In the genomic region with DNA sequence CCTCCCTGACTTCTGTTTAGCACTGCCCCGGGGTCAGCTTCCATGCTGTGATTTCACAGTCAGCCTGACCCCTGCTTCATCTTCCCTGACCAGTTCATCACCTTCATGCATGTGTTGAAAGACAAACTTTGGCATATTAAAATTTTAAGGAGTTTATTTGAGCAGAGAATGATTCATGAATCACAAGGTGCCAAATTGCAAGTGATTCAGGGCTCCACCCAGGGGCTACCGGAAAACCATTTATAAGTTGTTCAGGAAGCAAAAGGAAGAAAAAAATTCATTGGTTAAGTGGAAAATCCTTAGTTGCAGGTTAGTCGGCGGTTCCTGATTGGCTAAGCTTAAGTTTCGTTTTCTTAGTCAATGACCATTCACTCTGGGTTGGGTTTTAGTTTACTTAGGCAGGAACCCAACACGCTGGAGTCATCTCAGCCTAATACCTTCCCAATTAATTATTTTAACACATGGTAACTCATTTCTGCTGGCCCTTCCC, we compare ENCODE assay signal across 13 cellular contexts. TPM values are rescaled to one million over a fixed set of nuclear protein-coding genes. Genes with fewer than 3 reads are reported as not detected.
DNase-seq lines count a peak whose midpoint lies in the region; ATAC-seq, FAIRE-seq and TF ChIP-seq lines count a peak whose summit lies in the region.
"Had no signal": no experiment of that assay in that cellular context is flagged by ENCODE, and none has a peak within 500 bp of the region (broad histone marks: within the 10 kb centered on the region; RNA-seq: fewer than 3 reads in every experiment).

No MANE protein-coding gene starts in this region.

- no peak for FAIRE-seq in astrocyte (lab: Jason Lieb, UNC)
- FAIRE-seq: G401.6 had no signal

- no peak overlapping the region for H3K9ac ChIP-seq in astrocyte (ENCODE audit: low read length)

- no peak overlapping the region for H2AFZ ChIP-seq in astrocyte (ENCODE audit: low read depth, low read length)

- no peak overlapping the region for H3K27ac Mint-ChIP-seq in astrocyte (ENCODE audit: unreplicated experiment)

- no peaks in the 10 kb centered on the region for H3K9me3 Mint-ChIP-seq in astrocyte (ENCODE audit: unreplicated experiment)

- no peak overlapping the region for H3K4me3 ChIP-seq in astrocyte (ENCODE audit: insufficient read depth, low read depth, low read length)

- TF ChIP-seq CTCF in astrocyte (IDR thresholded peaks at IDR 0.05; ENCODE audit: insufficient read depth, low read depth, low read length), result no peak

- H3K27me3 Mint-ChIP-seq in astrocyte (ENCODE audit: low read depth, unreplicated experiment), result peaks cover 50% of the 10 kb centered on the region

- H3K4me3 Mint-ChIP-seq in astrocyte (ENCODE audit: unreplicated experiment), result no peak overlapping the region

- H3K27me3 ChIP-seq in astrocyte (ENCODE audit: insufficient read depth, low read length), result peaks cover 25% of the 10 kb centered on the region

- H3K36me3 Mint-ChIP-seq in astrocyte (ENCODE audit: low read depth, unreplicated experiment), result no peaks in the 10 kb centered on the region

- no peak overlapping the region for H3K4me2 ChIP-seq in astrocyte (ENCODE audit: low read length)

- no peak overlapping the region for H3K27ac ChIP-seq in astrocyte (ENCODE audit: low read depth, low read length)

- H3K9me3 ChIP-seq in astrocyte (ENCODE audit: insufficient read depth, low read depth, low read length), result no peaks in the 10 kb centered on the region

- no peaks in the 10 kb centered on the region for H3K79me2 ChIP-seq in astrocyte (ENCODE audit: insufficient read depth, low read length)

- DNase-seq in NOMO-1 treated with DMSO at 0.1 percent for 48 hours (lab: John Stamatoyannopoulos, UW; ENCODE audit: unreplicated experiment) (peak; percentile 14), NOMO-1 (lab: John Stamatoyannopoulos, UW; ENCODE audit: unreplicated experiment in 2 of 2) (no peak), astrocyte (ENCODE audit: low read depth) (peak; percentile 60), left lobe of liver (ENCODE audit: low spot score) (no peak), ureter (ENCODE audit: low spot score) (peak; percentile 66), CD1c-positive myeloid dendritic cell (ENCODE audit: extremely low spot score) (no peak), NCI-H526 (lab: John Stamatoyannopoulos, UW) (no peak)
- no peak for DNase-seq in central memory CD4-positive, alpha-beta T cell
- DNase-seq: activated CD4-positive, CD25-positive, alpha-beta regulatory T cell; midbrain; NCI-H2081; RPMI8226 had no signal

- no peaks in the 10 kb centered on the region for H3K4me1 ChIP-seq in astrocyte (ENCODE audit: insufficient read depth, low read length)

- ATAC-seq in left lobe of liver, result peak; percentile 80

- no peaks in the 10 kb centered on the region for H4K20me1 ChIP-seq in astrocyte (ENCODE audit: insufficient read depth, low read length)

- no peaks in the 10 kb centered on the region for H3K36me3 ChIP-seq in astrocyte (ENCODE audit: insufficient read depth, low read length)

- H3K4me1 Mint-ChIP-seq in astrocyte (ENCODE audit: low read depth, unreplicated experiment), result no peaks in the 10 kb centered on the region

RNA-seq across cellular contexts. Expression of a gene that starts 10.6 kb away (rescaled TPM):
- total RNA-seq in astrocyte (not detected in 2 replicates), left lobe of liver (not detected), ureter (not detected)

RNA-seq across cellular contexts. Expression of a gene that starts 19.4 kb away (rescaled TPM):
- total RNA-seq in astrocyte, result 0.14 TPM in 1 of 2 replicates, not detected in the other
- not detected for total RNA-seq in left lobe of liver
- not detected for total RNA-seq in ureter

RNA-seq across cellular contexts. Expression of a gene that starts 25.7 kb away (rescaled TPM):
- total RNA-seq in astrocyte (not detected in 2 replicates), left lobe of liver (not detected), ureter (not detected)

RNA-seq across cellular contexts. Expression of a gene that starts 49.0 kb away (rescaled TPM):
- total RNA-seq in astrocyte (not detected in 2 replicates), left lobe of liver (16.0 TPM), ureter (80.2 TPM)

Comparison
In these comparisons a context has a peak if more than half of its experiments do, and no peak if none do; other contexts are left out.
1. DNase-seq: peak in NOMO-1 treated with DMSO at 0.1 percent for 48 hours (single experiment), astrocyte (single experiment) and ureter (single experiment); none in NOMO-1 (0 of 2), left lobe of liver (single experiment), CD1c-positive myeloid dendritic cell (single experiment), central memory CD4-positive, alpha-beta T cell (single experiment) and NCI-H526 (0 of 2).